In genomic region chr10:49756641-49757040, GRCh38 we compare ENCODE assay signal across 24 cellular contexts. TPM values are rescaled to one million over a fixed set of nuclear protein-coding genes. Genes with fewer than 3 reads are reported as not detected.
"Had no signal": no experiment of that assay in that cellular context is flagged by ENCODE, and none has a peak within 500 bp of the region (broad histone marks: within the 10 kb centered on the region; RNA-seq: fewer than 3 reads in every experiment).

No MANE protein-coding gene starts in this region.

- H3K9me3 ChIP-seq: gastrocnemius medialis, left lung, psoas muscle, sigmoid colon, suprapubic skin, transverse colon, upper lobe of right lung, uterus had no signal

- H3K27me3 ChIP-seq: uterus had no signal

- H3K36me3 Mint-ChIP-seq: naive thymus-derived CD4-positive, alpha-beta T cell; neural progenitor cell; stimulated activated memory B cell treated with anti-CD40 and anti-IgM and Interleukin-4, amounts not matched to agents 10 μg/mL and 1 μg/mL and 100 μg/mL, for 72 hours had no signal

- H3K4me1 ChIP-seq: gastrocnemius medialis, psoas muscle, upper lobe of right lung, uterus had no signal

- H3K4me1 Mint-ChIP-seq: naive thymus-derived CD4-positive, alpha-beta T cell; nephron; stimulated activated memory B cell treated with anti-CD40 and anti-IgM and Interleukin-4, amounts not matched to agents 10 μg/mL and 1 μg/mL and 100 μg/mL, for 72 hours had no signal

- DNase-seq: cortex of kidney; effector memory CD8-positive, alpha-beta T cell; foreskin fibroblast; gastrocnemius medialis; left cardiac atrium; left lung; mesenchymal stem cell; midbrain; naive thymus-derived CD4-positive, alpha-beta T cell; nucleus accumbens; psoas muscle; right cardiac atrium; sigmoid colon; stimulated activated CD4-positive, alpha-beta T cell treated with anti-CD3 and anti-CD28 coated beads, Interleukin-4, amount 100 ng/mL, for 4 hours; transverse colon; upper lobe of right lung; uterus had no signal

- H3K9me3 Mint-ChIP-seq: effector memory CD8-positive, alpha-beta T cell; nephron; neural progenitor cell; stimulated activated memory B cell treated with anti-CD40 and anti-IgM and Interleukin-4, amounts not matched to agents 10 μg/mL and 1 μg/mL and 100 μg/mL, for 72 hours; stimulated activated naive CD8-positive, alpha-beta T cell treated with anti-CD3 and anti-CD28 coated beads, Interleukin-15, Interleukin-2, amounts not matched to agents 100 ng/mL and 50 ng/mL, for 24 hours had no signal

- H3K9ac ChIP-seq: neural progenitor cell had no signal

- H3K4me2 ChIP-seq: neural progenitor cell had no signal

- ATAC-seq: effector memory CD8-positive, alpha-beta T cell; esophagus mucosa; gastrocnemius medialis; left cardiac atrium; left lung; naive thymus-derived CD4-positive, alpha-beta T cell; psoas muscle; right cardiac atrium; stimulated activated memory B cell treated with anti-CD40 and anti-IgM and Interleukin-4, amounts not matched to agents 10 μg/mL and 1 μg/mL and 100 μg/mL, for 72 hours; upper lobe of right lung had no signal

- H3K36me3 ChIP-seq: gastrocnemius medialis, left lung, neural progenitor cell, sigmoid colon, suprapubic skin, transverse colon, upper lobe of right lung, uterus had no signal

- H3K27ac ChIP-seq: gastrocnemius medialis, left lung, neural progenitor cell, psoas muscle, sigmoid colon, suprapubic skin, transverse colon, upper lobe of right lung, uterus had no signal

- H3K4me3 Mint-ChIP-seq: effector memory CD8-positive, alpha-beta T cell; naive thymus-derived CD4-positive, alpha-beta T cell; nephron; neural progenitor cell; stimulated activated memory B cell treated with anti-CD40 and anti-IgM and Interleukin-4, amounts not matched to agents 10 μg/mL and 1 μg/mL and 100 μg/mL, for 72 hours; stimulated activated naive CD8-positive, alpha-beta T cell treated with anti-CD3 and anti-CD28 coated beads, Interleukin-15, Interleukin-2, amounts not matched to agents 100 ng/mL and 50 ng/mL, for 24 hours had no signal

- FAIRE-seq: islet of Langerhans had no signal

- H3K4me3 ChIP-seq: gastrocnemius medialis, left lung, neural progenitor cell, psoas muscle, sigmoid colon, suprapubic skin, transverse colon, upper lobe of right lung, uterus had no signal

- H2AFZ ChIP-seq: neural progenitor cell had no signal

- H3K27ac Mint-ChIP-seq: effector memory CD8-positive, alpha-beta T cell; naive thymus-derived CD4-positive, alpha-beta T cell; nephron; neural progenitor cell; stimulated activated memory B cell treated with anti-CD40 and anti-IgM and Interleukin-4, amounts not matched to agents 10 μg/mL and 1 μg/mL and 100 μg/mL, for 72 hours; stimulated activated naive CD8-positive, alpha-beta T cell treated with anti-CD3 and anti-CD28 coated beads, Interleukin-15, Interleukin-2, amounts not matched to agents 100 ng/mL and 50 ng/mL, for 24 hours had no signal

RNA-seq across cellular contexts. Expression of gene OGDHL, which starts 5.5 kb away (rescaled TPM):
- polyA plus RNA-seq: naive thymus-derived CD4-positive, alpha-beta T cell had no signal
